ENCODE assay signal across 1 cellular context in genomic region chr1:159171254-159171687, GRCh38.
TF ChIP-seq lines count a peak whose summit lies in the region.

TSS of gene CADM3 (plus strand) at chr1:159171615. CDS start at chr1:159171766, 151 bp downstream.

TF ChIP-seq in GM23338, 12 proteins besides CTCF, POLR2A, EP300 and RAD21 (continued from another document):
- TF ChIP-seq ZNF462 (CRISPR knock-in tag; IDR thresholded peaks at IDR 0.05) (no peak), REST (IDR thresholded peaks at IDR 0.05; ENCODE audit: unreplicated experiment) (no peak), EZH2phosphoT487 (IDR thresholded peaks at IDR 0.05; ENCODE audit: unreplicated experiment) (no peak), NANOG (IDR thresholded peaks at IDR 0.05; ENCODE audit: borderline replicate concordance) (no peak)
